15 cellular contexts compared by ENCODE assay signal in genomic region chr5:146409081-146409671, GRCh38. TPM values are rescaled to one million over a fixed set of nuclear protein-coding genes. Genes with fewer than 3 reads are reported as not detected.
DNase-seq lines count a peak whose midpoint lies in the region; TF ChIP-seq lines count a peak whose summit lies in the region.
"Had no signal": no experiment of that assay in that cellular context is flagged by ENCODE, and none has a peak within 500 bp of the region (broad histone marks: within the 10 kb centered on the region; RNA-seq: fewer than 3 reads in every experiment).

No MANE protein-coding gene starts in this region.

- no peaks in the 10 kb centered on the region for H3K4me1 ChIP-seq in esophagus muscularis mucosa
- H3K4me1 ChIP-seq in neuron (ENCODE audit: insufficient read depth, low read length), result peaks cover 7% of the 10 kb centered on the region

- no peak overlapping the region for H3K27ac ChIP-seq in esophagus muscularis mucosa (replicated peaks in 1 of 4)
- H3K27ac ChIP-seq: KMS-11, PC-9 had no signal

- peak; percentile 44 for DNase-seq in H4 (ENCODE audit: low spot score)
- DNase-seq in SW480 (ENCODE audit: low spot score), result peak; percentile 22
- peak; percentile 31 for DNase-seq in esophagus muscularis mucosa (ENCODE audit: extremely low spot score)
- DNase-seq in DMS114 treated with DMSO at 0.1 percent for 48 hours (lab: John Stamatoyannopoulos, UW; ENCODE audit: unreplicated experiment), result no peak
- DNase-seq in GM19238 (ENCODE audit: insufficient read length, low spot score), result no peak
- DNase-seq in NCI-H1048 (lab: John Stamatoyannopoulos, UW), result no peak
- DNase-seq in cerebellar nuclear complex (lab: John Stamatoyannopoulos, UW), result no peak
- DNase-seq: activated naive CD4-positive, alpha-beta T cell treated with anti-CD3 and anti-CD28 coated beads for 36 hours; CD8-positive, alpha-beta memory T cell; H7; NCI-H226; PC-9; stimulated activated CD4-positive, alpha-beta T cell treated with anti-CD3 and anti-CD28 coated beads, Interleukin-4, amount 100 ng/mL, for 4 hours had no signal

- no peak for TF ChIP-seq EP300 in esophagus muscularis mucosa (IDR thresholded peaks at IDR 0.05)

- H3K4me3 ChIP-seq in esophagus muscularis mucosa (no peak overlapping the region), neuron (ENCODE audit: low read length) (no peak overlapping the region)
- H3K4me3 ChIP-seq: PC-9 had no signal

- H3K9me3 ChIP-seq in esophagus muscularis mucosa (no peaks in the 10 kb centered on the region), neuron (ENCODE audit: low read length) (no peaks in the 10 kb centered on the region)

- no peak for TF ChIP-seq CTCF in esophagus muscularis mucosa (IDR thresholded peaks at IDR 0.05)

- TF ChIP-seq POLR2A in esophagus muscularis mucosa (IDR thresholded peaks at IDR 0.05; ENCODE audit: low read depth), result no peak

- H3K36me3 ChIP-seq in esophagus muscularis mucosa (no peaks in the 10 kb centered on the region), neuron (ENCODE audit: insufficient read depth, low read length) (no peaks in the 10 kb centered on the region)

- no peaks in the 10 kb centered on the region for H3K27me3 ChIP-seq in esophagus muscularis mucosa
- peaks cover 12% of the 10 kb centered on the region for H3K27me3 ChIP-seq in neuron (ENCODE audit: insufficient read depth, low read length)

- peak overlapping the region; percentile 8 for H2AFZ ChIP-seq in neuron (ENCODE audit: low read depth, low read length)
- H2AFZ ChIP-seq: PC-9 had no signal

- WGBS in esophagus muscularis mucosa, result 35% methylated on average over 11 of the region's 11 CpGs

- intact Hi-C loops in esophagus muscularis mucosa (cut with DNase I), result no loop called here

RNA-seq across cellular contexts. Expression of gene TCERG1, which starts 38.0 kb away (rescaled TPM):
- total RNA-seq in H4 (2014; rRNA removed; shearing (Covaris generic)), result 32.9 and 59.6 TPM in 2 replicates
- 10 to 100 TPM; 28.1 to 38.6 (median 29.9) TPM for total RNA-seq in esophagus muscularis mucosa

Comparison
In these comparisons a context has a peak if more than half of its experiments do, and no peak if none do; other contexts are left out.
1. DNase-seq: peak in H4 (single experiment), SW480 (single experiment) and esophagus muscularis mucosa (single experiment); none in DMS114 treated with DMSO at 0.1 percent for 48 hours (single experiment), GM19238 (single experiment), NCI-H1048 (single experiment) and cerebellar nuclear complex (0 of 2).